In the genomic region with DNA sequence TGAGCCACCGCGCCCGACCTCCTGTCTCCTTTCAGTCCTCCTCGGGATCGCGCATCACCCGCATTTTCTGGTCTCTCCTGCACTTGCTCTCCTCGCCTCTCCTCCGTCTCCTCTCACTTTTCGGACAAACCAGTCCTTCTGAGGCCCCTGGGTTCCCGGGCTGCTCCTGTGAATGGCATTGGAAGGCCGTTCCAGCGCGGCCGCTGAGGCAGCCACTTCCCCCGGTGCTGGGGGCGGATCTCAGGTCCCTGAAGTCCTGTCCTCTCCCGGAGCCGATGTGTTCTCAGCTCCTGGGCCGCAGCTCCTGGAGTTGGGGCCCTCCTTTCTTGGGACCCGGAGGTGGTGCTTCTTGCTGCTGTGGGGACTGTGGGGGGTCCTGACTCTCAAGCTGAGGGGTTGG, we compare ENCODE assay signal across 10 cellular contexts. TPM values are rescaled to one million over a fixed set of nuclear protein-coding genes. Genes with fewer than 3 reads are reported as not detected.
DNase-seq lines count a peak whose midpoint lies in the region; ATAC-seq and TF ChIP-seq lines count a peak whose summit lies in the region.
"Had no signal": no experiment of that assay in that cellular context is flagged by ENCODE, and none has a peak within 500 bp of the region (broad histone marks: within the 10 kb centered on the region; RNA-seq: fewer than 3 reads in every experiment).

No MANE protein-coding gene starts in this region.

- no peak for TF ChIP-seq EP300 in SK-N-SH (IDR thresholded peaks at IDR 0.05; ENCODE audit: borderline replicate concordance in 1 of 2, low read depth in 1 of 2, low read length in 1 of 2)

- H3F3A ChIP-seq in SK-N-SH (replicated peaks; ENCODE audit: insufficient read depth) (peaks cover 21% of the 10 kb centered on the region), smooth muscle cell (ENCODE audit: low read depth) (no peaks in the 10 kb centered on the region)

- WGBS in SK-N-SH (ENCODE audit: low lambda C conversion rate) = 28% methylated on average over 17 of the region's 21 CpGs
- WGBS in smooth muscle cell (ENCODE audit: low lambda C conversion rate) = 3% methylated on average over 21 of the region's 21 CpGs

- H3K27me3 ChIP-seq in SK-N-SH (ENCODE audit: insufficient read depth) (no peaks in the 10 kb centered on the region), smooth muscle cell (ENCODE audit: low read depth) (peaks cover 38% of the 10 kb centered on the region), SJCRH30 (no peaks in the 10 kb centered on the region)

- H3K4me3 ChIP-seq in SK-N-SH (ENCODE audit: low read depth in 2 of 2, low read length in 1 of 2) (peak overlapping the region; percentile 10 to 51; a peak in 3 of 4 replicates), fibroblast of villous mesenchyme (ENCODE audit: low read depth, low read length) (peak overlapping the region; percentile 45), smooth muscle cell (peak overlapping the region; percentile 1), SJCRH30 (no peak overlapping the region)

- no peaks in the 10 kb centered on the region for H3K9me3 ChIP-seq in SK-N-SH
- no peaks in the 10 kb centered on the region for H3K9me3 ChIP-seq in smooth muscle cell (replicated peaks; ENCODE audit: low read depth)
- no peaks in the 10 kb centered on the region for H3K9me3 ChIP-seq in SJCRH30 (replicated peaks)

- H3K4me3 Mint-ChIP-seq in WTC11 = peak overlapping the region; percentile 100

- H3K4me2 ChIP-seq in SK-N-SH (peak overlapping the region; percentile 90), smooth muscle cell (peak overlapping the region; percentile 36)

- H3K27ac Mint-ChIP-seq in WTC11 = peak overlapping the region; percentile 94

- H3K4me1 Mint-ChIP-seq in WTC11 = peaks cover 48% of the 10 kb centered on the region

- TF ChIP-seq CTCF in SK-N-SH (IDR thresholded peaks at IDR 0.05) (no peak), WTC11 (IDR thresholded peaks at IDR 0.05) (no peak), fibroblast of villous mesenchyme (IDR thresholded peaks at IDR 0.05; ENCODE audit: insufficient read depth, low read depth, low read length) (no peak), smooth muscle cell (IDR thresholded peaks at IDR 0.05; ENCODE audit: borderline replicate concordance, insufficient read depth, poor library complexity, severe bottlenecking) (no peak)

- H3K9ac ChIP-seq in SK-N-SH (no peak overlapping the region), smooth muscle cell (ENCODE audit: low read depth) (no peak overlapping the region)

- peaks cover 30% of the 10 kb centered on the region for H3K27me3 Mint-ChIP-seq in WTC11 (ENCODE audit: low read depth)

- POLR2A ChIA-PET in SK-N-SH (lab: Yijun Ruan, JAX) = no interaction called here
- POLR2A ChIA-PET in WTC11 (lab: Charles Lee) = interaction anchor here (0.6 to 3.2 kb wide), 5 partner anchors 15 to 241 kb away, joined by 3 to 22 read pairs (median 3); a partner anchor contains a TSS

- H3K9me3 Mint-ChIP-seq in WTC11 = no peaks in the 10 kb centered on the region

- ATAC-seq in SK-N-SH treated with all-trans-retinoic acid at 6 μM for 48 hours = no peak
- ATAC-seq in WTC11 = no peak

- no peaks in the 10 kb centered on the region for H3K36me3 ChIP-seq in SK-N-SH (replicated peaks in 1 of 2; ENCODE audit: control insufficient read depth in 1 of 2, insufficient read depth in 2 of 2, low read length in 1 of 2)
- H3K36me3 ChIP-seq in smooth muscle cell (ENCODE audit: low read depth) = no peaks in the 10 kb centered on the region
- H3K36me3 ChIP-seq in SJCRH30 = no peaks in the 10 kb centered on the region

- H3K79me2 ChIP-seq in SK-N-SH (ENCODE audit: insufficient read depth) = peaks cover 8% of the 10 kb centered on the region; the same call in 1 of the 2 replicates
- H3K79me2 ChIP-seq in smooth muscle cell (ENCODE audit: low read depth) = no peaks in the 10 kb centered on the region

- no peaks in the 10 kb centered on the region for H3K9me2 ChIP-seq in SK-N-SH

- no peaks in the 10 kb centered on the region for H4K20me1 ChIP-seq in SK-N-SH (ENCODE audit: insufficient read depth)
- no peaks in the 10 kb centered on the region for H4K20me1 ChIP-seq in smooth muscle cell (ENCODE audit: low read depth)

- H2AFZ ChIP-seq in SK-N-SH (ENCODE audit: low read depth) = peak overlapping the region; percentile 68; the same call in 1 of the 2 replicates
- no peak overlapping the region for H2AFZ ChIP-seq in smooth muscle cell (ENCODE audit: low read depth)

- H3K27ac ChIP-seq in SK-N-SH (ENCODE audit: low read depth in 2 of 2, low read length in 1 of 2) (no peak overlapping the region), smooth muscle cell (ENCODE audit: low read depth) (no peak overlapping the region), SJCRH30 (no peak overlapping the region)

- H3K4me1 ChIP-seq in SK-N-SH (ENCODE audit: control insufficient read depth in 1 of 2, insufficient read depth in 2 of 2, low read depth in 1 of 2, low read length in 1 of 2) = peaks cover 3 to 7% of the 10 kb centered on the region in 2 experiments; a peak in 2 of 4 replicates
- H3K4me1 ChIP-seq in smooth muscle cell (ENCODE audit: low read depth) = peaks cover 3% of the 10 kb centered on the region
- H3K4me1 ChIP-seq in SJCRH30 = no peaks in the 10 kb centered on the region

- no peaks in the 10 kb centered on the region for H3K36me3 Mint-ChIP-seq in WTC11

- CTCF ChIA-PET in SK-N-SH (lab: Yijun Ruan, JAX) = interaction anchor here (1.5 to 6.8 kb wide), 2 partner anchors 48 to 99 kb away, joined by 4 to 40 read pairs; a partner anchor contains a TSS
- CTCF ChIA-PET in WTC11 (lab: Charles Lee) = interaction anchor here (0.6 to 2.1 kb wide), 10 partner anchors 30 to 132 kb away, joined by 3 to 12 read pairs (median 4); a partner anchor contains a TSS

- DNase-seq in SK-N-SH = no peak
- DNase-seq in WTC11 (ENCODE audit: low spot score) = peak; percentile 49
- DNase-seq in fibroblast of villous mesenchyme (ENCODE audit: low read depth) = no peak
- no peak for DNase-seq in smooth muscle cell (lab: John Stamatoyannopoulos, UW; ENCODE audit: unreplicated experiment)
- DNase-seq in SJCRH30 = no peak
- no peak for DNase-seq in NCI-H1417 treated with DMSO at 0.1 percent for 48 hours (lab: John Stamatoyannopoulos, UW)
- no peak for DNase-seq in NCI-H2171 treated with DMSO at 0.1 percent for 48 hours (lab: John Stamatoyannopoulos, UW)
- DNase-seq: ACHN, OCI-M1 had no signal

- TF ChIP-seq RAD21 in SK-N-SH (IDR thresholded peaks at IDR 0.05; ENCODE audit: low read length) = no peak

TF ChIP-seq in SK-N-SH, 30 proteins besides CTCF, POLR2A, EP300 and RAD21 (continues in another document):
- no peak for TF ChIP-seq FOXM1 (IDR thresholded peaks at IDR 0.05; ENCODE audit: low read depth)
- no peak for TF ChIP-seq NRF1 (IDR thresholded peaks at IDR 0.05; ENCODE audit: low read depth, low read length)
- no peak for TF ChIP-seq TCF12 (IDR thresholded peaks at IDR 0.05)
- no peak for TF ChIP-seq CHD2 (IDR thresholded peaks at IDR 0.05; ENCODE audit: low read length, partially characterized antibody)

TF ChIP-seq in SK-N-SH treated with all-trans-retinoic acid at 6 μM for 48 hours, 23 proteins besides CTCF, POLR2A, EP300 and RAD21:
- TF ChIP-seq SNAI2 (CRISPR knock-in tag; IDR thresholded peaks at IDR 0.05) = no peak
TF ChIP-seq in SK-N-SH treated with all-trans-retinoic acid at 6 μM for 48 hours: peak in this region for 0.

RNA-seq across cellular contexts. Expression of a gene that starts 0.8 kb away (rescaled TPM):
- polyA plus RNA-seq in SK-N-SH (2012; rRNA removed) = 9.7 and 9.9 TPM in 2 replicates
- polyA plus RNA-seq in SK-N-SH (2012; cell fraction: cytosol; rRNA removed) = 5.6 and 7.1 TPM in 2 replicates
- 7.2 and 11.1 TPM in 2 replicates for polyA plus RNA-seq in SK-N-SH (2012; cell fraction: nucleus; rRNA removed)
- total RNA-seq in WTC11 (2021) = 26.9 to 37.0 TPM (median 27.0 TPM) in 3 replicates
- total RNA-seq in fibroblast of villous mesenchyme = 15.5 and 30.7 TPM in 2 replicates
- total RNA-seq in smooth muscle cell = 2.9 and 4.7 TPM in 2 replicates
- polyA plus RNA-seq in smooth muscle cell = 1.4 and 2.4 TPM in 2 replicates
- total RNA-seq in SJCRH30 (2014; rRNA removed; shearing (Covaris generic)) = not detected in 2 replicates

RNA-seq across cellular contexts. Expression of a gene that starts 30.0 kb away (rescaled TPM):
- polyA plus RNA-seq in SK-N-SH (2012; rRNA removed) = not detected in 2 replicates
- polyA plus RNA-seq in SK-N-SH (2012; cell fraction: cytosol; rRNA removed) = not detected in 2 replicates
- not detected in 2 replicates for polyA plus RNA-seq in SK-N-SH (2012; cell fraction: nucleus; rRNA removed)
- not detected in 3 replicates for total RNA-seq in WTC11 (2021)
- not detected in 2 replicates for total RNA-seq in fibroblast of villous mesenchyme
- total RNA-seq in smooth muscle cell = not detected in 2 replicates
- polyA plus RNA-seq in smooth muscle cell = not detected in 2 replicates
- total RNA-seq in SJCRH30 (2014; rRNA removed; shearing (Covaris generic)) = not detected in 2 replicates

RNA-seq across cellular contexts. Expression of a gene that starts 43.1 kb away (rescaled TPM):
- polyA plus RNA-seq in SK-N-SH (2012; rRNA removed) = 502 and 556 TPM in 2 replicates
- polyA plus RNA-seq in SK-N-SH (2012; cell fraction: cytosol; rRNA removed) = 262 and 369 TPM in 2 replicates
- polyA plus RNA-seq in SK-N-SH (2012; cell fraction: nucleus; rRNA removed) = 1,458 and 1,636 TPM in 2 replicates
- total RNA-seq in WTC11 (2021) = 704 to 738 TPM (median 712 TPM) in 3 replicates
- total RNA-seq in fibroblast of villous mesenchyme = 407 and 463 TPM in 2 replicates
- 137 and 153 TPM in 2 replicates for total RNA-seq in smooth muscle cell
- 117 and 146 TPM in 2 replicates for polyA plus RNA-seq in smooth muscle cell
- 673 and 762 TPM in 2 replicates for total RNA-seq in SJCRH30 (2014; rRNA removed; shearing (Covaris generic))

RNA-seq across cellular contexts. Expression of a gene that starts 47.7 kb away (rescaled TPM):
- polyA plus RNA-seq in SK-N-SH (2012; rRNA removed) = 13.6 and 15.6 TPM in 2 replicates
- 14.3 and 17.1 TPM in 2 replicates for polyA plus RNA-seq in SK-N-SH (2012; cell fraction: cytosol; rRNA removed)
- polyA plus RNA-seq in SK-N-SH (2012; cell fraction: nucleus; rRNA removed) = 10.1 and 16.5 TPM in 2 replicates
- total RNA-seq in WTC11 (2021) = 2.7 to 4.1 TPM (median 4.0 TPM) in 3 replicates
- total RNA-seq in fibroblast of villous mesenchyme = 1.3 and 3.0 TPM in 2 replicates
- total RNA-seq in smooth muscle cell = 0.90 and 1.0 TPM in 2 replicates
- 2.3 and 2.4 TPM in 2 replicates for polyA plus RNA-seq in smooth muscle cell
- 0.91 and 1.4 TPM in 2 replicates for total RNA-seq in SJCRH30 (2014; rRNA removed; shearing (Covaris generic))

RNA-seq across cellular contexts. Expression of a gene that starts 48.7 kb away (rescaled TPM):
- polyA plus RNA-seq in SK-N-SH (2012; rRNA removed) (14.6 and 17.1 TPM in 2 replicates), smooth muscle cell (23.5 and 25.9 TPM in 2 replicates)
- 11.8 and 14.3 TPM in 2 replicates for polyA plus RNA-seq in SK-N-SH (2012; cell fraction: cytosol; rRNA removed)
- polyA plus RNA-seq in SK-N-SH (2012; cell fraction: nucleus; rRNA removed) = 20.8 and 29.3 TPM in 2 replicates
- total RNA-seq in WTC11 (2021) (14.9 to 19.5 TPM (median 17.1 TPM) in 3 replicates), fibroblast of villous mesenchyme (12.5 and 20.3 TPM in 2 replicates), smooth muscle cell (8.1 and 28.2 TPM in 2 replicates)
- total RNA-seq in SJCRH30 (2014; rRNA removed; shearing (Covaris generic)) = 8.5 and 10.6 TPM in 2 replicates
